In the genomic region with DNA sequence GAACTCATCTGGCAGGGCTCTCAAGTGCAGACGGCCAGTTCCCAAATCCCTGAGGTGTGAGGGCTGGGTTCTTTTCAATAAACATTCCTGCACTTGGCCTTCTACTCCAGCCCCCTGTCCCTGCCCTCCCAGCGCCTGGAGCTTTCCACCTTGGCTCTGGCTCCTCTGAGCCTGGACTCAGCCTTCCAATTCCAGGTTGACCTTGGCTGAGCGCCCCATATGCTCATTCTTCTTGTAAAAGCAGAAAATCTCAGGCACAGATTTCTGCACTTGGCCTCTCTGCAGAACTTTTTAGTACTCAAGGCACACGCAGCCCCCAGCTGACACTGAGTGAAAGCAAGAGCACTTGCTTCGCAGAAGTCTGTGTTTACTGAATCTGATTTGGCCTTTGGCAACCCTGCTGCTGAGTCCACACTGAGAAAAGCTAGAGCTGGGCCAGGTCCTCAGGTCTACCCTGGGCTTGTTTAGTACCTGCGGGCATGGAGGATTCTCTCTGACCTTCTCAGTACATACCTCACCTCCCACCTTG, we compare ENCODE assay signal across 16 cellular contexts.
A peak's percentile ranks its signal among the peaks of the same experiment; 100 is the strongest.
DNase-seq lines count a peak whose midpoint lies in the region; ATAC-seq, FAIRE-seq and TF ChIP-seq lines count a peak whose summit lies in the region.
"Had no signal": no experiment of that assay in that cellular context is flagged by ENCODE, and none has a peak within 500 bp of the region (broad histone marks: within the 10 kb centered on the region; RNA-seq: fewer than 3 reads in every experiment).

No MANE protein-coding gene starts in this region.

- in situ Hi-C loops in gastrocnemius medialis (cut with MboI; ENCODE audit: low sequenced_read_pairs in 4 of 4), result no loop called here

- 60% methylated on average over 6 of the region's 6 CpGs for WGBS in suprapubic skin

- POLR2A ChIA-PET in endothelial cell of umbilical vein (lab: Charles Lee), result interaction anchor here (0.5 kb wide), 1 partner anchor 270 kb away, joined by 3 read pairs; no protein-coding TSS in a partner anchor
- POLR2A ChIA-PET in CD4-positive, alpha-beta memory T cell (lab: Charles Lee; ENCODE audit: partially characterized antibody), result no interaction called here

- no TSS peak for BruUV-seq in endothelial cell of umbilical vein (replicated peaks; lab: Mats Ljungman, UMichigan)

- TF ChIP-seq CTCF in GM23338 (conservative IDR thresholded peaks at IDR 0.05; ENCODE audit: low read depth in 2 of 2), result no peak
- no peak for TF ChIP-seq CTCF in endothelial cell of umbilical vein (IDR thresholded peaks at IDR 0.05; ENCODE audit: extremely low read depth in 1 of 2, insufficient read depth in 1 of 2, low read depth in 1 of 2, low read length in 2 of 2)
- TF ChIP-seq CTCF in gastrocnemius medialis (IDR thresholded peaks at IDR 0.05 in 4 of 5, conservative IDR thresholded peaks at IDR 0.05 in 1 of 5), result no peak
- TF ChIP-seq CTCF in CD14-positive monocyte (IDR thresholded peaks at IDR 0.05), result no peak
- TF ChIP-seq CTCF in suprapubic skin (IDR thresholded peaks at IDR 0.05), result no peak

- H3K27me3 ChIP-seq in GM23338 (ENCODE audit: insufficient read depth) (no peaks in the 10 kb centered on the region), endothelial cell of umbilical vein (ENCODE audit: control insufficient read depth in 2 of 2, insufficient read depth in 2 of 2, low read length in 2 of 2) (no peaks in the 10 kb centered on the region), gastrocnemius medialis (no peaks in the 10 kb centered on the region), suprapubic skin (no peaks in the 10 kb centered on the region)
- H3K27me3 ChIP-seq in CD4-positive, alpha-beta memory T cell (ENCODE audit: insufficient read depth, low read length), result no peaks in the 10 kb centered on the region

- H3K9me1 ChIP-seq in endothelial cell of umbilical vein (replicated peaks; ENCODE audit: control insufficient read depth, extremely low read depth, insufficient read depth, low read length), result no peaks in the 10 kb centered on the region

- no peak overlapping the region for H3K4me3 Mint-ChIP-seq in GM23338
- no peak overlapping the region for H3K4me3 Mint-ChIP-seq in CD14-positive monocyte
- no peak overlapping the region for H3K4me3 Mint-ChIP-seq in CD4-positive, alpha-beta memory T cell
- H3K4me3 Mint-ChIP-seq: activated CD8-positive, alpha-beta memory T cell treated with anti-CD3 and anti-CD28 coated beads, Interleukin-2, amount 10 ng/mL, durations not matched to agents 7 days and 5 days; effector memory CD8-positive, alpha-beta T cell; naive thymus-derived CD4-positive, alpha-beta T cell; stimulated activated naive B cell treated with anti-CD40 and anti-IgM and Interleukin-4, amounts not matched to agents 10 μg/mL and 1 μg/mL and 100 μg/mL, for 72 hours had no signal

- H3K4me1 ChIP-seq in GM23338 (ENCODE audit: insufficient read depth) (no peaks in the 10 kb centered on the region), endothelial cell of umbilical vein (ENCODE audit: control insufficient read depth, extremely low read depth, insufficient read depth, low read length) (peaks cover 11% of the 10 kb centered on the region), gastrocnemius medialis (no peaks in the 10 kb centered on the region), suprapubic skin (peaks cover 6% of the 10 kb centered on the region)
- no peaks in the 10 kb centered on the region for H3K4me1 ChIP-seq in CD4-positive, alpha-beta memory T cell (ENCODE audit: insufficient read depth, low read length)

- no peak for FAIRE-seq in endothelial cell of umbilical vein (lab: Jason Lieb, UNC)
- FAIRE-seq: kidney had no signal

- H3K4me3 ChIP-seq in GM23338, result no peak overlapping the region
- H3K4me3 ChIP-seq in endothelial cell of umbilical vein (replicated peaks in 1 of 3; ENCODE audit: insufficient read depth in 1 of 3, low read depth in 1 of 3, low read length in 3 of 3), result no peak overlapping the region
- H3K4me3 ChIP-seq in gastrocnemius medialis, result no peak overlapping the region
- no peak overlapping the region for H3K4me3 ChIP-seq in CD4-positive, alpha-beta memory T cell (ENCODE audit: low read length in 2 of 2)
- no peak overlapping the region for H3K4me3 ChIP-seq in suprapubic skin

- H3K9ac ChIP-seq in endothelial cell of umbilical vein (replicated peaks; ENCODE audit: extremely low read depth, insufficient read depth, low read length), result no peak overlapping the region

- TF ChIP-seq POLR2A in endothelial cell of umbilical vein (IDR thresholded peaks at IDR 0.05; ENCODE audit: low read depth, low read length), result no peak
- TF ChIP-seq POLR2A in gastrocnemius medialis (IDR thresholded peaks at IDR 0.05), result no peak
- TF ChIP-seq POLR2A in suprapubic skin (IDR thresholded peaks at IDR 0.05), result no peak

- ATAC-seq in GM23338, result no peak
- peak in 1 of 2 donors; percentile 54 for ATAC-seq in gastrocnemius medialis
- ATAC-seq: activated CD8-positive, alpha-beta memory T cell treated with anti-CD3 and anti-CD28 coated beads, Interleukin-2, amount 10 ng/mL, durations not matched to agents 7 days and 5 days; effector memory CD8-positive, alpha-beta T cell; stimulated activated naive B cell treated with anti-CD40 and anti-IgM and Interleukin-4, amounts not matched to agents 10 μg/mL and 1 μg/mL and 100 μg/mL, for 72 hours had no signal

- H3K9me3 Mint-ChIP-seq in GM23338, result no peaks in the 10 kb centered on the region
- no peaks in the 10 kb centered on the region for H3K9me3 Mint-ChIP-seq in CD14-positive monocyte
- H3K9me3 Mint-ChIP-seq in CD4-positive, alpha-beta memory T cell, result peaks cover 0 to 5% (median 0%) of the 10 kb centered on the region in 8 donors
- H3K9me3 Mint-ChIP-seq: naive thymus-derived CD4-positive, alpha-beta T cell; stimulated activated naive B cell treated with anti-CD40 and anti-IgM and Interleukin-4, amounts not matched to agents 10 μg/mL and 1 μg/mL and 100 μg/mL, for 72 hours had no signal

- no peaks in the 10 kb centered on the region for H3F3A ChIP-seq in GM23338 (replicated peaks; ENCODE audit: low read depth)

- peaks cover 3% of the 10 kb centered on the region; the same call in 1 of the 2 replicates for H3K9me2 ChIP-seq in GM23338 (ENCODE audit: insufficient read depth)

- H3K36me3 ChIP-seq in GM23338 (ENCODE audit: insufficient read depth), result no peaks in the 10 kb centered on the region
- no peaks in the 10 kb centered on the region for H3K36me3 ChIP-seq in endothelial cell of umbilical vein (ENCODE audit: control insufficient read depth in 2 of 2, extremely low read depth in 1 of 2, insufficient read depth in 2 of 2, low read length in 2 of 2)
- no peaks in the 10 kb centered on the region for H3K36me3 ChIP-seq in gastrocnemius medialis
- H3K36me3 ChIP-seq in CD4-positive, alpha-beta memory T cell (ENCODE audit: insufficient read depth, low read length), result no peaks in the 10 kb centered on the region
- no peaks in the 10 kb centered on the region for H3K36me3 ChIP-seq in suprapubic skin

- H3K4me2 ChIP-seq in GM23338, result no peak overlapping the region
- no peak overlapping the region for H3K4me2 ChIP-seq in endothelial cell of umbilical vein (ENCODE audit: insufficient read depth, low read length)

- H3K36me3 Mint-ChIP-seq in GM23338 (ENCODE audit: low read depth) (no peaks in the 10 kb centered on the region), CD14-positive monocyte (no peaks in the 10 kb centered on the region)
- no peaks in the 10 kb centered on the region for H3K36me3 Mint-ChIP-seq in CD4-positive, alpha-beta memory T cell
- H3K36me3 Mint-ChIP-seq: activated CD8-positive, alpha-beta memory T cell treated with anti-CD3 and anti-CD28 coated beads, Interleukin-2, amount 10 ng/mL, durations not matched to agents 7 days and 5 days; naive thymus-derived CD4-positive, alpha-beta T cell; stimulated activated naive B cell treated with anti-CD40 and anti-IgM and Interleukin-4, amounts not matched to agents 10 μg/mL and 1 μg/mL and 100 μg/mL, for 72 hours had no signal

- dilution Hi-C loops in endothelial cell of umbilical vein (cut with MboI; ENCODE audit: extremely low pct_ligation_motif_present, low sequenced_read_pairs), result no loop called here

- 0 out of 2 replicates have a peak overlapping the region, but pooled peaks have one; percentile 66 for H2AFZ ChIP-seq in GM23338
- H2AFZ ChIP-seq in endothelial cell of umbilical vein (ENCODE audit: low read depth, low read length), result no peak overlapping the region

- intact Hi-C loops in endothelial cell of umbilical vein (cut with micrococcal nuclease) (no loop called here), gastrocnemius medialis (cut with DNase I; ENCODE audit: low total_unique reads) (no loop called here), CD14-positive monocyte (cut with micrococcal nuclease) (no loop called here)
- intact Hi-C loops in CD4-positive, alpha-beta memory T cell (cut with micrococcal nuclease), result no loop called here

- no peaks in the 10 kb centered on the region for H4K20me1 ChIP-seq in GM23338 (replicated peaks; ENCODE audit: insufficient read depth)
- no peaks in the 10 kb centered on the region for H4K20me1 ChIP-seq in endothelial cell of umbilical vein (replicated peaks; ENCODE audit: control insufficient read depth, extremely low read depth, insufficient read depth, low read length)

- no peak for TF ChIP-seq EP300 in suprapubic skin (IDR thresholded peaks at IDR 0.05)

- H3K27ac ChIP-seq in GM23338 (ENCODE audit: low read depth) (no peak overlapping the region), endothelial cell of umbilical vein (ENCODE audit: insufficient read depth, low read depth, low read length) (no peak overlapping the region), gastrocnemius medialis (no peak overlapping the region), suprapubic skin (no peak overlapping the region)
- no peak overlapping the region for H3K27ac ChIP-seq in CD4-positive, alpha-beta memory T cell (ENCODE audit: low read depth, low read length)

- DNase-seq in GM23338 (ENCODE audit: low spot score) (no peak), endothelial cell of umbilical vein (ENCODE audit: low read depth, low spot score) (peak; percentile 21), left kidney (ENCODE audit: low read depth, low spot score) (peak; percentile 37), gastrocnemius medialis (peak; percentile 7 to 25), CD14-positive monocyte (ENCODE audit: low spot score) (no peak), HT-29 (ENCODE audit: low spot score) (no peak), suprapubic skin (ENCODE audit: low spot score in 2 of 2) (no peak)
- DNase-seq in CD4-positive, alpha-beta memory T cell, result no peak
- DNase-seq: activated CD8-positive, alpha-beta memory T cell treated with anti-CD3 and anti-CD28 coated beads, Interleukin-2, amount 10 ng/mL, durations not matched to agents 7 days and 5 days; activated naive CD4-positive, alpha-beta T cell treated with Interleukin-2 at 50 U/mL for 16 hours; central memory CD4-positive, alpha-beta T cell; effector memory CD8-positive, alpha-beta T cell; kidney; naive thymus-derived CD4-positive, alpha-beta T cell; NCI-H1436; stimulated activated naive B cell treated with anti-CD40 and anti-IgM and Interleukin-4, amounts not matched to agents 10 μg/mL and 1 μg/mL and 100 μg/mL, for 72 hours had no signal

- H3K4me1 Mint-ChIP-seq in GM23338 (0 out of 3 replicates have a peak, but pooled peaks cover 3% of the 10 kb centered on the region), CD14-positive monocyte (peaks cover 11% of the 10 kb centered on the region)
- H3K4me1 Mint-ChIP-seq in CD4-positive, alpha-beta memory T cell, result no peaks in the 10 kb centered on the region
- H3K4me1 Mint-ChIP-seq: activated CD8-positive, alpha-beta memory T cell treated with anti-CD3 and anti-CD28 coated beads, Interleukin-2, amount 10 ng/mL, durations not matched to agents 7 days and 5 days; naive thymus-derived CD4-positive, alpha-beta T cell; stimulated activated naive B cell treated with anti-CD40 and anti-IgM and Interleukin-4, amounts not matched to agents 10 μg/mL and 1 μg/mL and 100 μg/mL, for 72 hours had no signal

- H3K79me2 ChIP-seq in GM23338 (replicated peaks; ENCODE audit: insufficient read depth) (no peaks in the 10 kb centered on the region), endothelial cell of umbilical vein (ENCODE audit: control insufficient read depth, insufficient read depth, low read length) (no peaks in the 10 kb centered on the region)

- CTCF ChIA-PET in endothelial cell of umbilical vein (lab: Charles Lee), result no interaction called here
- CTCF ChIA-PET in CD4-positive, alpha-beta memory T cell (lab: Charles Lee; ENCODE audit: partially characterized antibody), result no interaction called here

- no peaks in the 10 kb centered on the region for H3K9me3 ChIP-seq in endothelial cell of umbilical vein (replicated peaks; ENCODE audit: control insufficient read depth, insufficient read depth, low read length)
- no peaks in the 10 kb centered on the region for H3K9me3 ChIP-seq in gastrocnemius medialis
- H3K9me3 ChIP-seq in CD4-positive, alpha-beta memory T cell (ENCODE audit: control insufficient read depth in 1 of 2, low read length in 2 of 2), result no peaks in the 10 kb centered on the region
- H3K9me3 ChIP-seq in suprapubic skin, result no peaks in the 10 kb centered on the region

- H3K27ac Mint-ChIP-seq in GM23338 (no peak overlapping the region), CD14-positive monocyte (peak overlapping the region in 1 of 7 donors; percentile 9)
- H3K27ac Mint-ChIP-seq in CD4-positive, alpha-beta memory T cell, result no peak overlapping the region
- H3K27ac Mint-ChIP-seq: activated CD8-positive, alpha-beta memory T cell treated with anti-CD3 and anti-CD28 coated beads, Interleukin-2, amount 10 ng/mL, durations not matched to agents 7 days and 5 days; effector memory CD8-positive, alpha-beta T cell; naive thymus-derived CD4-positive, alpha-beta T cell; stimulated activated naive B cell treated with anti-CD40 and anti-IgM and Interleukin-4, amounts not matched to agents 10 μg/mL and 1 μg/mL and 100 μg/mL, for 72 hours had no signal

- H3K27me3 Mint-ChIP-seq in GM23338 (ENCODE audit: insufficient read depth, low read depth, poor library complexity), result peaks cover 2% of the 10 kb centered on the region
- H3K27me3 Mint-ChIP-seq in CD14-positive monocyte (ENCODE audit: low read depth in 3 of 3), result peaks cover under 1 to 6% (median 5%) of the 10 kb centered on the region in 3 donors
- peaks cover 0 to 1% of the 10 kb centered on the region in 2 donors for H3K27me3 Mint-ChIP-seq in CD4-positive, alpha-beta memory T cell
- H3K27me3 Mint-ChIP-seq: activated CD8-positive, alpha-beta memory T cell treated with anti-CD3 and anti-CD28 coated beads, Interleukin-2, amount 10 ng/mL, durations not matched to agents 7 days and 5 days; stimulated activated naive B cell treated with anti-CD40 and anti-IgM and Interleukin-4, amounts not matched to agents 10 μg/mL and 1 μg/mL and 100 μg/mL, for 72 hours had no signal

Comparison
In these comparisons a context has a peak if more than half of its experiments do, and no peak if none do; other contexts are left out.
1. DNase-seq: peak in endothelial cell of umbilical vein (single experiment), left kidney (single experiment) and gastrocnemius medialis (2 of 2); none in GM23338 (single experiment), CD14-positive monocyte (single experiment), HT-29 (single experiment), CD4-positive, alpha-beta memory T cell (0 of 5) and suprapubic skin (0 of 2).